Comparison of ENCODE assay signal across 20 cellular contexts in genomic region chrX:144379156-144379555, GRCh38.
"Had no signal": no experiment of that assay in that cellular context is flagged by ENCODE, and none has a peak within 500 bp of the region (broad histone marks: within the 10 kb centered on the region; RNA-seq: fewer than 3 reads in every experiment).

No MANE protein-coding gene starts in this region.

- DNase-seq: KBM-7; MV-4-11; NCI-H1048; NCI-H1105; NCI-H1417; NCI-H1436 treated with DMSO at 0.1 percent for 48 hours; NCI-H1694; NCI-H187 treated with DMSO at 0.1 percent for 48 hours; NCI-H2029 treated with DMSO at 0.1 percent for 48 hours; NCI-H2107; NCI-H2227 treated with DMSO at 0.1 percent for 48 hours; NCI-H446 treated with DMSO at 0.1 percent for 48 hours; NCI-H510A treated with DMSO at 0.1 percent for 48 hours; NCI-H526; NK-92 treated with Interleukin-12 subunit alpha and Interleukin-12 subunit beta, amount 100 ng/mL, for 24 hours; PC-3; SHP77; SK-N-SH; SW 1271; T-cell had no signal
